In the genomic region with DNA sequence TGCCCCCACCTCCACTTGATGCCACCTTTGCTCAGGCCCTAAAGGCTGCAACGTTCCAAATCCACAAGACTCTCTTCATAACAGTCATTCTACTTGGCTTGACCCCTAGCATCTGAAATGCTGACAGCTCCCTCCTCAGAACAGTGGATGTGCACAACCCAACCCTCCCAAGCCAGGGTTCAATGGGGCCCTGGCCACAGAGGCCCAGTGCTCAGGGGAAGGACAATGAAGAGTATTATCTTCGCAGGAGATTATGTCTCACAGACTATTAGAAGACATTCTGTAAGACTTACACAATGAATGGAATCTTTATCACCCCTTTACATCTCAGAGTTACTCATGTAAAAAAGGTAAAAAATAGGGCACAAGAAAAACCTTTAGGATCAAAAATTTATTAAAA, we compare ENCODE assay signal across 14 cellular contexts.
"Had no signal": no experiment of that assay in that cellular context is flagged by ENCODE, and none has a peak within 500 bp of the region (broad histone marks: within the 10 kb centered on the region; RNA-seq: fewer than 3 reads in every experiment).

No MANE protein-coding gene starts in this region.

- H3K27ac Mint-ChIP-seq: mesothelial cell of epicardium had no signal

- H3K4me3 ChIP-seq: coronary artery, dorsolateral prefrontal cortex, esophagus squamous epithelium, gastroesophageal sphincter, heart left ventricle, hepatocyte, left lung, lower lobe of right lung, mucosa of descending colon had no signal

- H3K27me3 ChIP-seq: dorsolateral prefrontal cortex, esophagus squamous epithelium, gastroesophageal sphincter, heart left ventricle, hepatocyte, left lung had no signal

- H3K4me1 ChIP-seq: esophagus squamous epithelium, gastroesophageal sphincter, lower lobe of right lung had no signal

- ATAC-seq: gastroesophageal sphincter had no signal

- DNase-seq: effector CD4-positive, alpha-beta T cell; effector memory CD4-positive, alpha-beta T cell; esophagus squamous epithelium; left cardiac atrium; left lung; left ventricle myocardium superior; lower lobe of right lung had no signal

- H3K9me3 Mint-ChIP-seq: mesothelial cell of epicardium had no signal

- H3K9me3 ChIP-seq: esophagus squamous epithelium, gastroesophageal sphincter, heart left ventricle, left lung, lower lobe of right lung, mucosa of descending colon had no signal

- H3K27ac ChIP-seq: coronary artery, esophagus squamous epithelium, gastroesophageal sphincter, heart left ventricle, hepatocyte, left lung, lower lobe of right lung had no signal

- H3K4me3 Mint-ChIP-seq: mesothelial cell of epicardium had no signal
